In genomic region chr1:204473415-204473965, GRCh38 we compare ENCODE assay signal across 2 cellular contexts.
TF ChIP-seq lines count a peak whose summit lies in the region.

No MANE protein-coding gene starts in this region.

TF ChIP-seq in GM23338, 12 proteins besides CTCF, POLR2A, EP300 and RAD21 (continued from another document):
- TF ChIP-seq CREB1 (CRISPR knock-in tag; IDR thresholded peaks at IDR 0.05; ENCODE audit: low read depth) (no peak), EZH2 (IDR thresholded peaks at IDR 0.05; ENCODE audit: low read depth, unreplicated experiment) (no peak), STAT1 (IDR thresholded peaks at IDR 0.05; ENCODE audit: unreplicated experiment) (no peak), ZNF114 (CRISPR knock-in tag; IDR thresholded peaks at IDR 0.05) (no peak), JUNB (IDR thresholded peaks at IDR 0.05; ENCODE audit: unreplicated experiment) (no peak), NANOG (IDR thresholded peaks at IDR 0.05; ENCODE audit: borderline replicate concordance) (no peak), REST (IDR thresholded peaks at IDR 0.05; ENCODE audit: unreplicated experiment) (no peak), EZH2phosphoT487 (IDR thresholded peaks at IDR 0.05; ENCODE audit: unreplicated experiment) (no peak)
- TF ChIP-seq, protein P1, sequence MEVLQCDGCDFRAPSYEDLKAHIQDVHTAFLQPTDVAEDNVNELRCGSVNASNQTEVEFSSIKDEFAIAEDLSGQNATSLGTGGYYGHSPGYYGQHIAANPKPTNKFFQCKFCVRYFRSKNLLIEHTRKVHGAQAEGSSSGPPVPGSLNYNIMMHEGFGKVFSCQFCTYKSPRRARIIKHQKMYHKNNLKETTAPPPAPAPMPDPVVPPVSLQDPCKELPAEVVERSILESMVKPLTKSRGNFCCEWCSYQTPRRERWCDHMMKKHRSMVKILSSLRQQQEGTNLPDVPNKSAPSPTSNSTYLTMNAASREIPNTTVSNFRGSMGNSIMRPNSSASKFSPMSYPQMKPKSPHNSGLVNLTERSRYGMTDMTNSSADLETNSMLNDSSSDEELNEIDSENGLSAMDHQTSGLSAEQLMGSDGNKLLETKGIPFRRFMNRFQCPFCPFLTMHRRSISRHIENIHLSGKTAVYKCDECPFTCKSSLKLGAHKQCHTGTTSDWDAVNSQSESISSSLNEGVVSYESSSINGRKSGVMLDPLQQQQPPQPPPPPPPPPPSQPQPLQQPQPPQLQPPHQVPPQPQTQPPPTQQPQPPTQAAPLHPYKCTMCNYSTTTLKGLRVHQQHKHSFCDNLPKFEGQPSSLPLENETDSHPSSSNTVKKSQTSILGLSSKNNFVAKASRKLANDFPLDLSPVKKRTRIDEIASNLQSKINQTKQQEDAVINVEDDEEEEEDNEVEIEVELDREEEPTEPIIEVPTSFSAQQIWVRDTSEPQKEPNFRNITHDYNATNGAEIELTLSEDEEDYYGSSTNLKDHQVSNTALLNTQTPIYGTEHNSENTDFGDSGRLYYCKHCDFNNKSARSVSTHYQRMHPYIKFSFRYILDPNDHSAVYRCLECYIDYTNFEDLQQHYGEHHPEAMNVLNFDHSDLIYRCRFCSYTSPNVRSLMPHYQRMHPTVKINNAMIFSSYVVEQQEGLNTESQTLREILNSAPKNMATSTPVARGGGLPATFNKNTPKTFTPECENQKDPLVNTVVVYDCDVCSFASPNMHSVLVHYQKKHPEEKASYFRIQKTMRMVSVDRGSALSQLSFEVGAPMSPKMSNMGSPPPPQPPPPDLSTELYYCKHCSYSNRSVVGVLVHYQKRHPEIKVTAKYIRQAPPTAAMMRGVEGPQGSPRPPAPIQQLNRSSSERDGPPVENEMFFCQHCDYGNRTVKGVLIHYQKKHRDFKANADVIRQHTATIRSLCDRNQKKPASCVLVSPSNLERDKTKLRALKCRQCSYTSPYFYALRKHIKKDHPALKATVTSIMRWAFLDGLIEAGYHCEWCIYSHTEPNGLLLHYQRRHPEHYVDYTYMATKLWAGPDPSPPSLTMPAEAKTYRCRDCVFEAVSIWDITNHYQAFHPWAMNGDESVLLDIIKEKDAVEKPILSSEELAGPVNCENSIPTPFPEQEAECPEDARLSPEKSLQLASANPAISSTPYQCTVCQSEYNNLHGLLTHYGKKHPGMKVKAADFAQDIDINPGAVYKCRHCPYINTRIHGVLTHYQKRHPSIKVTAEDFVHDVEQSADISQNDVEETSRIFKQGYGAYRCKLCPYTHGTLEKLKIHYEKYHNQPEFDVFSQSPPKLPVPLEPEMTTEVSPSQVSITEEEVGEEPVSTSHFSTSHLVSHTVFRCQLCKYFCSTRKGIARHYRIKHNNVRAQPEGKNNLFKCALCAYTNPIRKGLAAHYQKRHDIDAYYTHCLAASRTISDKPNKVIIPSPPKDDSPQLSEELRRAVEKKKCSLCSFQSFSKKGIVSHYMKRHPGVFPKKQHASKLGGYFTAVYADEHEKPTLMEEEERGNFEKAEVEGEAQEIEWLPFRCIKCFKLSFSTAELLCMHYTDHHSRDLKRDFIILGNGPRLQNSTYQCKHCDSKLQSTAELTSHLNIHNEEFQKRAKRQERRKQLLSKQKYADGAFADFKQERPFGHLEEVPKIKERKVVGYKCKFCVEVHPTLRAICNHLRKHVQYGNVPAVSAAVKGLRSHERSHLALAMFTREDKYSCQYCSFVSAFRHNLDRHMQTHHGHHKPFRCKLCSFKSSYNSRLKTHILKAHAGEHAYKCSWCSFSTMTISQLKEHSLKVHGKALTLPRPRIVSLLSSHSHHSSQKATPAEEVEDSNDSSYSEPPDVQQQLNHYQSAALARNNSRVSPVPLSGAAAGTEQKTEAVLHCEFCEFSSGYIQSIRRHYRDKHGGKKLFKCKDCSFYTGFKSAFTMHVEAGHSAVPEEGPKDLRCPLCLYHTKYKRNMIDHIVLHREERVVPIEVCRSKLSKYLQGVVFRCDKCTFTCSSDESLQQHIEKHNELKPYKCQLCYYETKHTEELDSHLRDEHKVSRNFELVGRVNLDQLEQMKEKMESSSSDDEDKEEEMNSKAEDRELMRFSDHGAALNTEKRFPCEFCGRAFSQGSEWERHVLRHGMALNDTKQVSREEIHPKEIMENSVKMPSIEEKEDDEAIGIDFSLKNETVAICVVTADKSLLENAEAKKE (CRISPR knock-in tag; IDR thresholded peaks at IDR 0.05): no peak

TF ChIP-seq in WTC11, 78 proteins besides CTCF, POLR2A, EP300 and RAD21 (continued from another document):
- TF ChIP-seq AFF4 (CRISPR knock-in tag; IDR thresholded peaks at IDR 0.05; ENCODE audit: borderline replicate concordance) (no peak), GRHL2 (CRISPR knock-in tag; IDR thresholded peaks at IDR 0.05; ENCODE audit: insufficient replicate concordance, severe bottlenecking) (no peak), IRF1 (CRISPR knock-in tag; IDR thresholded peaks at IDR 0.05) (no peak), ZNF512 (CRISPR knock-in tag; IDR thresholded peaks at IDR 0.05; ENCODE audit: borderline replicate concordance) (no peak), NFATC4 (CRISPR knock-in tag; IDR thresholded peaks at IDR 0.05) (no peak), TP53 (CRISPR knock-in tag; IDR thresholded peaks at IDR 0.05) (no peak), EMX1 (CRISPR knock-in tag; IDR thresholded peaks at IDR 0.05) (no peak), ZNF138 (CRISPR knock-in tag; conservative IDR thresholded peaks at IDR 0.05) (no peak), ZBTB21 (CRISPR knock-in tag; IDR thresholded peaks at IDR 0.05; ENCODE audit: borderline replicate concordance) (no peak), TEAD4 (CRISPR knock-in tag; IDR thresholded peaks at IDR 0.05) (no peak), ELF4 (CRISPR knock-in tag; IDR thresholded peaks at IDR 0.05; ENCODE audit: low read depth) (no peak), FOXK1 (CRISPR knock-in tag; IDR thresholded peaks at IDR 0.05) (no peak), GTF2I (CRISPR knock-in tag; conservative IDR thresholded peaks at IDR 0.05) (no peak)
- TF ChIP-seq, protein P2, sequence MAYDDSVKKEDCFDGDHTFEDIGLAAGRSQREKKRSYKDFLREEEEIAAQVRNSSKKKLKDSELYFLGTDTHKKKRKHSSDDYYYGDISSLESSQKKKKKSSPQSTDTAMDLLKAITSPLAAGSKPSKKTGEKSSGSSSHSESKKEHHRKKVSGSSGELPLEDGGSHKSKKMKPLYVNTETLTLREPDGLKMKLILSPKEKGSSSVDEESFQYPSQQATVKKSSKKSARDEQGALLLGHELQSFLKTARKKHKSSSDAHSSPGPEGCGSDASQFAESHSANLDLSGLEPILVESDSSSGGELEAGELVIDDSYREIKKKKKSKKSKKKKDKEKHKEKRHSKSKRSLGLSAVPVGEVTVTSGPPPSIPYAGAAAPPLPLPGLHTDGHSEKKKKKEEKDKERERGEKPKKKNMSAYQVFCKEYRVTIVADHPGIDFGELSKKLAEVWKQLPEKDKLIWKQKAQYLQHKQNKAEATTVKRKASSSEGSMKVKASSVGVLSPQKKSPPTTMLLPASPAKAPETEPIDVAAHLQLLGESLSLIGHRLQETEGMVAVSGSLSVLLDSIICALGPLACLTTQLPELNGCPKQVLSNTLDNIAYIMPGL (CRISPR knock-in tag; IDR thresholded peaks at IDR 0.05): no peak
- TF ChIP-seq, protein P3, sequence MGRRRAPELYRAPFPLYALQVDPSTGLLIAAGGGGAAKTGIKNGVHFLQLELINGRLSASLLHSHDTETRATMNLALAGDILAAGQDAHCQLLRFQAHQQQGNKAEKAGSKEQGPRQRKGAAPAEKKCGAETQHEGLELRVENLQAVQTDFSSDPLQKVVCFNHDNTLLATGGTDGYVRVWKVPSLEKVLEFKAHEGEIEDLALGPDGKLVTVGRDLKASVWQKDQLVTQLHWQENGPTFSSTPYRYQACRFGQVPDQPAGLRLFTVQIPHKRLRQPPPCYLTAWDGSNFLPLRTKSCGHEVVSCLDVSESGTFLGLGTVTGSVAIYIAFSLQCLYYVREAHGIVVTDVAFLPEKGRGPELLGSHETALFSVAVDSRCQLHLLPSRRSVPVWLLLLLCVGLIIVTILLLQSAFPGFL (CRISPR knock-in tag; IDR thresholded peaks at IDR 0.05; ENCODE audit: borderline replicate concordance): no peak
